ENCODE assay signal across 26 cellular contexts in the genomic region with DNA sequence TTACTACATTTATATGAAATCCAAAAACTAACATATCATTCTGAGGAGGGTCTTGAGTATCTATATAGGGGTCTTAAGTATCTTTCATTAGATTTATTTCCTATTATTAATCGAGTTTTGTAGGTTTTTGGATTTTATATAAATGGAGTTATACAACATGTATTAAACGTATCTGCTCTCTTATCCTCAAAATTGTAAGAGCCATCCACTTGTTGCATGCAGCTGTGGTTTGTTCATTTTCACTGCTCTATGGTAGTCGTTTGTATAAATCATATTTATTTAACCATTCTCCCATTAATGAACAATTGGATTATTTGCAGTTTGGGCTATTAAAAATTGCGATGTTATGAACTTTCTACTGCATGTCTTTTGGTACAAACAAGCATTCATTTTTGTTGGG.
"Had no signal": no experiment of that assay in that cellular context is flagged by ENCODE, and none has a peak within 500 bp of the region (broad histone marks: within the 10 kb centered on the region; RNA-seq: fewer than 3 reads in every experiment).

No MANE protein-coding gene starts in this region.

- DNase-seq: dermis blood vessel endothelial cell; dorsolateral prefrontal cortex; effector CD4-positive, alpha-beta T cell; effector memory CD4-positive, alpha-beta T cell; erythroblast; esophagus squamous epithelium; foreskin fibroblast; foreskin melanocyte; gastrocnemius medialis; glutamatergic neuron; head of caudate nucleus; heart right ventricle; hippocampal formation; left cardiac atrium; left lung; left ventricle myocardium superior; lower lobe of right lung; mesenchymal stem cell; mucosa of descending colon; naive B cell; naive thymus-derived CD8-positive, alpha-beta T cell had no signal

- H3K4me3 ChIP-seq: coronary artery, dorsolateral prefrontal cortex, esophagus squamous epithelium, gastrocnemius medialis, heart right ventricle, left lung, lower lobe of right lung, mucosa of descending colon had no signal

- H3K9me3 ChIP-seq: esophagus squamous epithelium, lower lobe of right lung, mucosa of descending colon had no signal

- H3K4me1 ChIP-seq: esophagus squamous epithelium, left lung, lower lobe of right lung had no signal

- ATAC-seq: esophagus mucosa; gastrocnemius medialis; heart right ventricle; left cardiac atrium; left lung; lower lobe of right lung; mucosa of descending colon; naive thymus-derived CD8-positive, alpha-beta T cell had no signal

- H3K27ac ChIP-seq: coronary artery, dorsolateral prefrontal cortex, epithelial cell of prostate, esophagus squamous epithelium, heart right ventricle, left lung, lower lobe of right lung had no signal

- H3K36me3 ChIP-seq: gastrocnemius medialis, left lung, lower lobe of right lung had no signal

- H3K27me3 ChIP-seq: dorsolateral prefrontal cortex, esophagus squamous epithelium, gastrocnemius medialis, heart right ventricle, left lung had no signal

- FAIRE-seq: islet of Langerhans, keratinocyte had no signal
